Comparison of ENCODE assay signal across 1 cellular context in genomic region chr11:107583629-107584195, GRCh38.
TF ChIP-seq lines count a peak whose summit lies in the region.

No MANE protein-coding gene starts in this region.

TF ChIP-seq in IMR-90, 13 proteins besides CTCF, POLR2A, EP300 and RAD21:
- no peak for TF ChIP-seq USF2 (IDR thresholded peaks at IDR 0.05; ENCODE audit: low read depth, low read length)
- no peak for TF ChIP-seq MXI1 (IDR thresholded peaks at IDR 0.05; ENCODE audit: borderline replicate concordance, low read depth, low read length)
- no peak for TF ChIP-seq BHLHE40 (IDR thresholded peaks at IDR 0.05; ENCODE audit: low read depth, low read length)
- no peak for TF ChIP-seq NFE2L2 (IDR thresholded peaks at IDR 0.05; ENCODE audit: low read depth, low read length)
- no peak for TF ChIP-seq RCOR1 (IDR thresholded peaks at IDR 0.05; ENCODE audit: insufficient replicate concordance, low read length)
TF ChIP-seq in IMR-90: peak in this region for 0.
